12 cellular contexts compared by ENCODE assay signal in genomic region chr22:24148586-24148985, GRCh38. TPM values are rescaled to one million over a fixed set of nuclear protein-coding genes. Genes with fewer than 3 reads are reported as not detected.
DNase-seq lines count a peak whose midpoint lies in the region; ATAC-seq and TF ChIP-seq lines count a peak whose summit lies in the region.
"Had no signal": no experiment of that assay in that cellular context is flagged by ENCODE, and none has a peak within 500 bp of the region (broad histone marks: within the 10 kb centered on the region; RNA-seq: fewer than 3 reads in every experiment).

No MANE protein-coding gene starts in this region.

- TF ChIP-seq POLR2A in gastroesophageal sphincter (IDR thresholded peaks at IDR 0.05), result no peak
- TF ChIP-seq POLR2A in spleen (IDR thresholded peaks at IDR 0.05), result no peak

- POLR2A ChIA-PET in SK-N-SH (lab: Yijun Ruan, JAX), result no interaction called here

- H3K36me3 ChIP-seq in SK-N-SH (replicated peaks in 1 of 2; ENCODE audit: control insufficient read depth in 1 of 2, insufficient read depth in 2 of 2, low read length in 1 of 2) (peaks cover 0 to 2% of the 10 kb centered on the region in 2 experiments), SJCRH30 (no peaks in the 10 kb centered on the region; the same call in 1 of the 2 replicates), gastroesophageal sphincter (no peaks in the 10 kb centered on the region), spleen (peaks cover 0 to 17% (median 0%) of the 10 kb centered on the region in 6 donors)

- no peak for TF ChIP-seq RAD21 in SK-N-SH (IDR thresholded peaks at IDR 0.05; ENCODE audit: low read length)

- ATAC-seq in SK-N-SH treated with all-trans-retinoic acid at 6 μM for 48 hours (no peak), gastroesophageal sphincter (no peak)
- ATAC-seq: CD8-positive, alpha-beta T cell had no signal

- H4K20me1 ChIP-seq in SK-N-SH (ENCODE audit: insufficient read depth), result no peaks in the 10 kb centered on the region

- no peaks in the 10 kb centered on the region for H3K9me2 ChIP-seq in SK-N-SH

- TF ChIP-seq EP300 in SK-N-SH (IDR thresholded peaks at IDR 0.05; ENCODE audit: borderline replicate concordance in 1 of 2, low read depth in 1 of 2, low read length in 1 of 2) (no peak), gastroesophageal sphincter (IDR thresholded peaks at IDR 0.05) (no peak)

- TF ChIP-seq CTCF in SK-N-SH (IDR thresholded peaks at IDR 0.05) (no peak), gastroesophageal sphincter (IDR thresholded peaks at IDR 0.05) (no peak), spleen (IDR thresholded peaks at IDR 0.05 in 8 of 11, conservative IDR thresholded peaks at IDR 0.05 in 3 of 11) (no peak)

- H3F3A ChIP-seq in SK-N-SH (replicated peaks; ENCODE audit: insufficient read depth), result peaks cover 16% of the 10 kb centered on the region

- intact Hi-C loops in spleen (cut with DNase I; ENCODE audit: low total_unique reads), result no loop called here

- H3K4me1 ChIP-seq in SK-N-SH (ENCODE audit: control insufficient read depth in 1 of 2, insufficient read depth in 2 of 2, low read depth in 1 of 2, low read length in 1 of 2) (peaks cover 21 to 48% of the 10 kb centered on the region in 2 experiments), SJCRH30 (peaks cover 36% of the 10 kb centered on the region), gastroesophageal sphincter (peaks cover 6 to 93% (median 54%) of the 10 kb centered on the region in 3 donors), spleen (peaks cover 40 to 74% (median 58%) of the 10 kb centered on the region in 6 donors)

- H3K79me2 ChIP-seq in SK-N-SH (ENCODE audit: insufficient read depth), result no peaks in the 10 kb centered on the region

- WGBS in SK-N-SH (ENCODE audit: low lambda C conversion rate), result 95% methylated on average over 2 of the region's 4 CpGs
- 50 to 65% methylated on average over 1 to 4 of the region's 4 CpGs for WGBS in gastroesophageal sphincter (ENCODE audit: low coverage in 1 of 2), 2 donors
- WGBS in spleen, 5 donors, result 79 to 92% (median 88%) methylated on average over 4 of the region's 4 CpGs

- CTCF ChIA-PET in SK-N-SH (lab: Yijun Ruan, JAX), result interaction anchor here (1.4 to 6.8 kb wide), 2 partner anchors 8 to 97 kb away, joined by 3 to 63 read pairs; partner anchors contain the start of gene GGT5

- DNase-seq in SK-N-SH, result no peak
- peak in 1 of 2 experiments; percentile 27 for DNase-seq in SJCRH30
- no peak for DNase-seq in spleen
- no peak for DNase-seq in activated CD4-positive, CD25-positive, alpha-beta regulatory T cell (lab: John Stamatoyannopoulos, UW)
- no peak for DNase-seq in activated gamma-delta T cell (lab: John Stamatoyannopoulos, UW)
- no peak for DNase-seq in anterior cingulate cortex (lab: John Stamatoyannopoulos, UW)
- DNase-seq: CD8-positive, alpha-beta T cell; posterior cingulate gyrus; stimulated activated CD4-positive, alpha-beta T cell treated with anti-CD3 and anti-CD28 coated beads, Interleukin-2, amount 100 ng/mL, for 24 hours had no signal

- no peak overlapping the region for H2AFZ ChIP-seq in SK-N-SH (ENCODE audit: low read depth)

- H3K27me3 ChIP-seq in SK-N-SH (ENCODE audit: insufficient read depth) (no peaks in the 10 kb centered on the region), SJCRH30 (no peaks in the 10 kb centered on the region), gastroesophageal sphincter (no peaks in the 10 kb centered on the region), spleen (replicated peaks in 1 of 7) (no peaks in the 10 kb centered on the region)

- H3K27ac ChIP-seq in SK-N-SH (ENCODE audit: low read depth in 2 of 2, low read length in 1 of 2) (peak overlapping the region in 1 of 2 experiments; percentile 73; a peak in 3 of 4 replicates), SJCRH30 (peak overlapping the region; percentile 10; the same call in 1 of the 2 replicates), gastroesophageal sphincter (peak overlapping the region; percentile 55 to 93 (median 86)), spleen (peak overlapping the region in 5 of 8 donors; percentile 13 to 88 (median 83))
- H3K27ac ChIP-seq: 22Rv1 had no signal

- 0 out of 2 replicates have a peak overlapping the region, but pooled peaks have one; percentile 62 for H3K4me2 ChIP-seq in SK-N-SH

- H3K9me3 ChIP-seq in SK-N-SH (no peaks in the 10 kb centered on the region), SJCRH30 (replicated peaks) (no peaks in the 10 kb centered on the region), gastroesophageal sphincter (no peaks in the 10 kb centered on the region), spleen (no peaks in the 10 kb centered on the region)

- H3K9ac ChIP-seq in SK-N-SH, result no peak overlapping the region

- H3K4me3 ChIP-seq in SK-N-SH (ENCODE audit: low read depth in 2 of 2, low read length in 1 of 2) (no peak overlapping the region), SJCRH30 (no peak overlapping the region), gastroesophageal sphincter (no peak overlapping the region), spleen (no peak overlapping the region)

TF ChIP-seq in SK-N-SH, 30 proteins besides CTCF, POLR2A, EP300 and RAD21:
- no peak for TF ChIP-seq USF1 (IDR thresholded peaks at IDR 0.05; ENCODE audit: borderline replicate concordance, low read depth)
- no peak for TF ChIP-seq RFX5 (IDR thresholded peaks at IDR 0.05; ENCODE audit: low read length)
- TF ChIP-seq GATA2 (CRISPR knock-in tag; IDR thresholded peaks at IDR 0.05), result peak; percentile 14; the same call in 1 of the 2 replicates

TF ChIP-seq in SK-N-SH treated with all-trans-retinoic acid at 6 μM for 48 hours, 23 proteins besides CTCF, POLR2A, EP300 and RAD21:
- no peak for TF ChIP-seq PATZ1 (CRISPR knock-in tag; IDR thresholded peaks at IDR 0.05; ENCODE audit: borderline replicate concordance)

RNA-seq across cellular contexts. Expression of gene SUSD2, which starts 32.7 kb away (rescaled TPM):
- polyA plus RNA-seq in SK-N-SH (2012; rRNA removed), result 0.76 and 0.82 TPM in 2 replicates
- 0.18 and 0.26 TPM in 2 replicates for polyA plus RNA-seq in SK-N-SH (2012; cell fraction: cytosol; rRNA removed)
- polyA plus RNA-seq in SK-N-SH (2012; cell fraction: nucleus; rRNA removed), result 1.7 and 2.2 TPM in 2 replicates
- 0.08 TPM in 1 of 2 replicates, not detected in the other for total RNA-seq in SJCRH30 (2014; rRNA removed; shearing (Covaris generic))
- total RNA-seq in gastroesophageal sphincter, result 1 to 10 TPM; 2.4 to 5.0 (median 4.4) TPM
- total RNA-seq in spleen, result 1 to 10 TPM; 1.4 to 9.0 (median 3.2) TPM
- polyA plus RNA-seq in spleen, result 1 to 10 TPM; 2.2 to 4.0 (median 3.6) TPM
